In the genomic region with DNA sequence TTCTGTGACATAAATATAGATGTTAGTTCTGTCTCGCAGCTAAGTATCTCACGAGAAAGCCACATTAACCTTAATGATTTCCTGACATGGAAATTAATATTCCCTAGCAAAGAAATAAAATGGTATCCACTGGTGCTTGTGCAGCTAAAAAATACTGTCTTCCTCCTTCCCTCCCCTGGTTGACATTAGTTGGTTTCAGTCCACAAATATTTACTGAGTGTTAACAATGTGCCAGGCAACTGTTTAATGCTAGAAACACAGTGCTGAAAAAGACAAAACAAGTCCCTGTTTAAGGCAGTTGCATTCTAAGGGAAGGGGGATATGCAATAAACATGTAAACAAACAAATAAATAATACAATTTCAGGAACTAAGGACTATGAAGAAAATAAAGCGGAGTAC, we compare ENCODE assay signal across 11 cellular contexts. TPM values are rescaled to one million over a fixed set of nuclear protein-coding genes. Genes with fewer than 3 reads are reported as not detected.
A peak's percentile ranks its signal among the peaks of the same experiment; 100 is the strongest.
DNase-seq lines count a peak whose midpoint lies in the region; ATAC-seq, FAIRE-seq and TF ChIP-seq lines count a peak whose summit lies in the region.
"Had no signal": no experiment of that assay in that cellular context is flagged by ENCODE, and none has a peak within 500 bp of the region (broad histone marks: within the 10 kb centered on the region; RNA-seq: fewer than 3 reads in every experiment).

No MANE protein-coding gene starts in this region.

- H3K27me3 Mint-ChIP-seq in activated naive CD8-positive, alpha-beta T cell treated with anti-CD3 and anti-CD28 coated beads, Interleukin-2, amount 50 U/mL, for 24 hours = no peaks in the 10 kb centered on the region
- H3K27me3 Mint-ChIP-seq: stimulated activated naive CD8-positive, alpha-beta T cell treated with anti-CD3 and anti-CD28 coated beads, Interleukin-15, Interleukin-2, amounts not matched to agents 100 ng/mL and 50 ng/mL, for 24 hours had no signal

- peak overlapping the region in 1 of 2 experiments; percentile 78; a peak in 2 of 4 replicates for H3K27ac ChIP-seq in SK-N-SH (ENCODE audit: low read depth in 2 of 2, low read length in 1 of 2)
- peak overlapping the region; percentile 62 for H3K27ac ChIP-seq in keratinocyte (ENCODE audit: control insufficient read depth, insufficient read depth, low read length)
- peak overlapping the region; percentile 24 for H3K27ac ChIP-seq in temporal lobe (ENCODE audit: low read depth, low read length)

- no peaks in the 10 kb centered on the region for H4K20me1 ChIP-seq in SK-N-SH (ENCODE audit: insufficient read depth)
- no peaks in the 10 kb centered on the region for H4K20me1 ChIP-seq in keratinocyte (ENCODE audit: control insufficient read depth, extremely low read depth, insufficient read depth, low read length)

- TF ChIP-seq RAD21 in SK-N-SH (IDR thresholded peaks at IDR 0.05; ENCODE audit: low read length) = no peak

- 0 out of 2 replicates have a peak overlapping the region, but pooled peaks have one; percentile 6 for H3K4me2 ChIP-seq in SK-N-SH
- H3K4me2 ChIP-seq in keratinocyte (ENCODE audit: control insufficient read depth, extremely low read depth, insufficient read depth, low read depth, low read length) = no peak overlapping the region

- H3K9ac ChIP-seq in SK-N-SH (no peak overlapping the region), keratinocyte (ENCODE audit: control insufficient read depth, extremely low read depth, insufficient read depth, low read length) (no peak overlapping the region)

- H3K36me3 ChIP-seq in SK-N-SH (replicated peaks in 1 of 2; ENCODE audit: control insufficient read depth in 1 of 2, insufficient read depth in 2 of 2, low read length in 1 of 2) (no peaks in the 10 kb centered on the region), keratinocyte (ENCODE audit: control insufficient read depth in 2 of 2, extremely low read depth in 1 of 2, insufficient read depth in 2 of 2, low read length in 2 of 2) (no peaks in the 10 kb centered on the region)

- WGBS in SK-N-SH (ENCODE audit: low lambda C conversion rate) = 97% methylated on average over 3 of the region's 3 CpGs

- POLR2A ChIA-PET in SK-N-SH (lab: Yijun Ruan, JAX) = no interaction called here

- no peaks in the 10 kb centered on the region for H3K9me1 ChIP-seq in keratinocyte (ENCODE audit: control insufficient read depth, extremely low read depth, insufficient read depth, low read length)

- no peak for DNase-seq in SK-N-SH
- no peak for DNase-seq in activated naive CD8-positive, alpha-beta T cell treated with anti-CD3 and anti-CD28 coated beads, Interleukin-2, amount 50 U/mL, for 24 hours
- no peak for DNase-seq in keratinocyte (ENCODE audit: low read depth, low spot score)
- DNase-seq in AG08396 (ENCODE audit: low spot score) = no peak
- DNase-seq in NCI-H187 (lab: John Stamatoyannopoulos, UW) = no peak
- DNase-seq: Kasumi-1, NCI-H524 treated with DMSO at 0.1 percent for 48 hours had no signal

- dilution Hi-C loops in keratinocyte (cut with MboI; ENCODE audit: extremely low pct_ligation_motif_present, low sequenced_read_pairs) = no loop called here

- H3K4me3 ChIP-seq in SK-N-SH (ENCODE audit: low read depth in 2 of 2, low read length in 1 of 2) (no peak overlapping the region), keratinocyte (ENCODE audit: control insufficient read depth in 2 of 3, extremely low read depth in 1 of 3, insufficient read depth in 2 of 3, low read depth in 1 of 3, low read length in 3 of 3) (no peak overlapping the region)

- H3K9me3 Mint-ChIP-seq in activated naive CD8-positive, alpha-beta T cell treated with anti-CD3 and anti-CD28 coated beads, Interleukin-2, amount 50 U/mL, for 24 hours = no peaks in the 10 kb centered on the region
- H3K9me3 Mint-ChIP-seq: stimulated activated naive CD8-positive, alpha-beta T cell treated with anti-CD3 and anti-CD28 coated beads, Interleukin-15, Interleukin-2, amounts not matched to agents 100 ng/mL and 50 ng/mL, for 24 hours had no signal

- H3K4me1 ChIP-seq in SK-N-SH (ENCODE audit: control insufficient read depth in 1 of 2, insufficient read depth in 2 of 2, low read depth in 1 of 2, low read length in 1 of 2) (peaks cover 0 to 9% of the 10 kb centered on the region in 2 experiments; a peak in 2 of 4 replicates), keratinocyte (ENCODE audit: control insufficient read depth, extremely low read depth, insufficient read depth, low read length) (peaks cover 22% of the 10 kb centered on the region)

- peak overlapping the region; percentile 83 for H3K27ac Mint-ChIP-seq in activated naive CD8-positive, alpha-beta T cell treated with anti-CD3 and anti-CD28 coated beads, Interleukin-2, amount 50 U/mL, for 24 hours

- ATAC-seq in SK-N-SH treated with all-trans-retinoic acid at 6 μM for 48 hours = no peak
- ATAC-seq in activated naive CD8-positive, alpha-beta T cell treated with anti-CD3 and anti-CD28 coated beads, Interleukin-2, amount 50 U/mL, for 24 hours = no peak
- no peak for ATAC-seq in GM21786 (IDR thresholded peaks at IDR 0.05; ENCODE audit: unreplicated experiment)

- peaks cover 6% of the 10 kb centered on the region for H3F3A ChIP-seq in SK-N-SH (replicated peaks; ENCODE audit: insufficient read depth)

- H3K36me3 Mint-ChIP-seq in activated naive CD8-positive, alpha-beta T cell treated with anti-CD3 and anti-CD28 coated beads, Interleukin-2, amount 50 U/mL, for 24 hours (ENCODE audit: low read depth) = no peaks in the 10 kb centered on the region

- no peaks in the 10 kb centered on the region for H3K27me3 ChIP-seq in SK-N-SH (ENCODE audit: insufficient read depth)
- no peaks in the 10 kb centered on the region for H3K27me3 ChIP-seq in keratinocyte (ENCODE audit: control insufficient read depth, extremely low read depth, insufficient read depth, low read length)

- no peaks in the 10 kb centered on the region for H3K9me3 ChIP-seq in SK-N-SH
- no peaks in the 10 kb centered on the region for H3K9me3 ChIP-seq in keratinocyte (ENCODE audit: control insufficient read depth, low read depth, low read length)

- CTCF ChIA-PET in SK-N-SH (lab: Yijun Ruan, JAX) = interaction anchor here (1.2 kb wide), 1 partner anchor 13 kb away, joined by 5 read pairs; no protein-coding TSS in a partner anchor

- H2AFZ ChIP-seq in SK-N-SH (ENCODE audit: low read depth) (no peak overlapping the region; the same call in 1 of the 2 replicates), keratinocyte (ENCODE audit: control insufficient read depth, low read length) (no peak overlapping the region)

- H3K4me1 Mint-ChIP-seq in activated naive CD8-positive, alpha-beta T cell treated with anti-CD3 and anti-CD28 coated beads, Interleukin-2, amount 50 U/mL, for 24 hours = peaks cover 32% of the 10 kb centered on the region

- no peak for TF ChIP-seq CTCF in SK-N-SH (IDR thresholded peaks at IDR 0.05)
- TF ChIP-seq CTCF in keratinocyte (optimal IDR thresholded peaks at IDR 0.05 in 1 of 3, IDR thresholded peaks at IDR 0.05 in 1 of 3, conservative IDR thresholded peaks at IDR 0.05 in 1 of 3; ENCODE audit: extremely low read depth in 1 of 3, insufficient read depth in 2 of 3, low read length in 3 of 3) = no peak

- no peak for TF ChIP-seq EP300 in SK-N-SH (IDR thresholded peaks at IDR 0.05; ENCODE audit: borderline replicate concordance in 1 of 2, low read depth in 1 of 2, low read length in 1 of 2)

- H3K9me2 ChIP-seq in SK-N-SH = no peaks in the 10 kb centered on the region

- H3K79me2 ChIP-seq in SK-N-SH (ENCODE audit: insufficient read depth) (no peaks in the 10 kb centered on the region), keratinocyte (ENCODE audit: control insufficient read depth, insufficient read depth, low read length) (no peaks in the 10 kb centered on the region)

- FAIRE-seq in keratinocyte (lab: Jason Lieb, UNC) = no peak

- H3K4me3 Mint-ChIP-seq in activated naive CD8-positive, alpha-beta T cell treated with anti-CD3 and anti-CD28 coated beads, Interleukin-2, amount 50 U/mL, for 24 hours = no peak overlapping the region
- H3K4me3 Mint-ChIP-seq: stimulated activated naive CD8-positive, alpha-beta T cell treated with anti-CD3 and anti-CD28 coated beads, Interleukin-15, Interleukin-2, amounts not matched to agents 100 ng/mL and 50 ng/mL, for 24 hours had no signal

TF ChIP-seq in SK-N-SH, 30 proteins besides CTCF, POLR2A, EP300 and RAD21 (continues in another document):
- no peak for TF ChIP-seq TCF12 (IDR thresholded peaks at IDR 0.05)
- no peak for TF ChIP-seq USF1 (IDR thresholded peaks at IDR 0.05; ENCODE audit: borderline replicate concordance, low read depth)
- TF ChIP-seq CHD2 (IDR thresholded peaks at IDR 0.05; ENCODE audit: low read length, partially characterized antibody) = no peak
- TF ChIP-seq FOSL2 (IDR thresholded peaks at IDR 0.05; ENCODE audit: borderline replicate concordance, low read depth) = no peak

TF ChIP-seq in SK-N-SH treated with all-trans-retinoic acid at 6 μM for 48 hours, 23 proteins besides CTCF, POLR2A, EP300 and RAD21 (continues in another document):
- TF ChIP-seq SNAI2 (CRISPR knock-in tag; IDR thresholded peaks at IDR 0.05) (no peak), CSRNP3 (CRISPR knock-in tag; IDR thresholded peaks at IDR 0.05) (no peak)

RNA-seq across cellular contexts. Expression of gene VPS54, which starts 44.2 kb away (rescaled TPM):
- polyA plus RNA-seq in SK-N-SH (2012; rRNA removed) (5.3 and 8.0 TPM in 2 replicates), keratinocyte (9.5 to 18.2 TPM (median 10.6 TPM) in 3 replicates)
- polyA plus RNA-seq in SK-N-SH (2012; cell fraction: cytosol; rRNA removed) = 7.9 and 8.5 TPM in 2 replicates
- polyA plus RNA-seq in SK-N-SH (2012; cell fraction: nucleus; rRNA removed) = 4.8 and 13.6 TPM in 2 replicates
- 8.0 TPM for polyA plus RNA-seq in keratinocyte (2011; ENCODE audit: low read depth)
- polyA plus RNA-seq in keratinocyte (2011; cell fraction: cytosol; rRNA removed) = 6.7 and 14.4 TPM in 2 replicates
- 10.0 and 13.1 TPM in 2 replicates for polyA plus RNA-seq in keratinocyte (2011; cell fraction: nucleus; rRNA removed)
- 11.2 and 11.5 TPM in 2 replicates for polyA plus RNA-seq in keratinocyte (2012; ENCODE audit: low replicate concordance)
- polyA minus RNA-seq in keratinocyte = 4.6 to 24.4 TPM (median 12.1 TPM) in 3 replicates
- 9.4 TPM for polyA minus RNA-seq in keratinocyte (2011; cell fraction: cytosol; rRNA and poly(A)+ RNA removed)
- polyA minus RNA-seq in keratinocyte (2011; cell fraction: nucleus; rRNA and poly(A)+ RNA removed) = 9.5 and 22.2 TPM in 2 replicates
- 24.1 TPM for total RNA-seq in temporal lobe
